ENCODE assay signal across 17 cellular contexts in genomic region chr2:119536707-119537106, GRCh38. TPM values are rescaled to one million over a fixed set of nuclear protein-coding genes. Genes with fewer than 3 reads are reported as not detected.
"Had no signal": no experiment of that assay in that cellular context is flagged by ENCODE, and none has a peak within 500 bp of the region (broad histone marks: within the 10 kb centered on the region; RNA-seq: fewer than 3 reads in every experiment).

No MANE protein-coding gene starts in this region.

- H3K27me3 ChIP-seq: ovary, right atrium auricular region, upper lobe of left lung had no signal

- DNase-seq: cortex of kidney; effector memory CD8-positive, alpha-beta T cell; left ventricle myocardium superior; lower lobe of right lung; natural killer cell; occipital lobe; ovary; sigmoid colon; stimulated activated CD4-positive, alpha-beta T cell treated with anti-CD3 and anti-CD28 coated beads, Interleukin-4, amount 100 ng/mL, for 4 hours; stimulated activated naive CD8-positive, alpha-beta T cell treated with anti-CD3 and anti-CD28 coated beads, Interleukin-15, Interleukin-2, amounts not matched to agents 100 U/mL and 50 U/mL, for 24 hours; upper lobe of left lung had no signal

- ATAC-seq: effector memory CD8-positive, alpha-beta T cell; left ventricle myocardium superior; lower lobe of right lung; natural killer cell; stimulated activated memory B cell treated with anti-CD40 and anti-IgM and Interleukin-4, amounts not matched to agents 10 μg/mL and 1 μg/mL and 100 μg/mL, for 72 hours; stimulated activated naive CD8-positive, alpha-beta T cell treated with anti-CD3 and anti-CD28 coated beads, Interleukin-15, Interleukin-2, amounts not matched to agents 100 U/mL and 50 U/mL, for 24 hours had no signal

- H3K4me1 ChIP-seq: lower lobe of right lung, prostate gland, right atrium auricular region, sigmoid colon, tibial nerve, upper lobe of left lung had no signal

- H3K4me3 ChIP-seq: lower lobe of right lung, ovary, prostate gland, right atrium auricular region, sigmoid colon, thoracic aorta, tibial nerve, upper lobe of left lung had no signal

- H3K27ac ChIP-seq: lower lobe of right lung, ovary, prostate gland, right atrium auricular region, sigmoid colon, thoracic aorta, tibial nerve, upper lobe of left lung had no signal

- H3K36me3 ChIP-seq: lower lobe of right lung, ovary, prostate gland, right atrium auricular region, sigmoid colon, thoracic aorta, tibial nerve, upper lobe of left lung had no signal

RNA-seq across cellular contexts. Expression of gene CFAP221, which starts 7.5 kb away (rescaled TPM):
- polyA plus RNA-seq: keratinocyte had no signal

RNA-seq across cellular contexts. Expression of gene SCTR, which starts 12.4 kb away (rescaled TPM):
- polyA plus RNA-seq: keratinocyte had no signal
